ENCODE assay signal across 10 cellular contexts in genomic region chr9:97802276-97802675, GRCh38. TPM values are rescaled to one million over a fixed set of nuclear protein-coding genes. Genes with fewer than 3 reads are reported as not detected.
DNase-seq lines count a peak whose midpoint lies in the region; ATAC-seq lines count a peak whose summit lies in the region.
"Had no signal": no experiment of that assay in that cellular context is flagged by ENCODE, and none has a peak within 500 bp of the region (broad histone marks: within the 10 kb centered on the region; RNA-seq: fewer than 3 reads in every experiment).

No MANE protein-coding gene starts in this region.

- DNase-seq in CD8-positive, alpha-beta memory T cell, result no peak
- DNase-seq in amniotic stem cell (lab: John Stamatoyannopoulos, UW) (peak; percentile 24), naive B cell (no peak), mesenteric fat pad (ENCODE audit: low spot score) (no peak)
- DNase-seq in effector memory CD4-positive, alpha-beta T cell, result no peak
- DNase-seq: NCI-H2029 had no signal

- peaks cover 7% of the 10 kb centered on the region for H3K4me1 ChIP-seq in CD8-positive, alpha-beta memory T cell (ENCODE audit: insufficient read depth, low read length)
- 0 out of 2 replicates have a peak, but pooled peaks cover 4% of the 10 kb centered on the region for H3K4me1 ChIP-seq in HUES48 (ENCODE audit: control insufficient read depth, insufficient read depth, low read length)
- peaks cover 11% of the 10 kb centered on the region for H3K4me1 ChIP-seq in effector memory CD4-positive, alpha-beta T cell (ENCODE audit: control insufficient read depth, insufficient read depth, low read length, poor library complexity, severe bottlenecking)

- peaks cover 15 to 24% of the 10 kb centered on the region in 2 donors for H3K27me3 Mint-ChIP-seq in CD8-positive, alpha-beta memory T cell
- H3K27me3 Mint-ChIP-seq in naive B cell, result peaks cover 35 to 64% (median 55%) of the 10 kb centered on the region in 3 donors

- H3K4me1 Mint-ChIP-seq in CD8-positive, alpha-beta memory T cell, result peaks cover 5 to 8% (median 5%) of the 10 kb centered on the region in 3 donors
- H3K4me1 Mint-ChIP-seq in naive B cell, result peaks cover 9 to 14% (median 13%) of the 10 kb centered on the region in 3 donors

- POLR2A ChIA-PET in CD8-positive, alpha-beta memory T cell (lab: Charles Lee), result no interaction called here

- H3K36me3 Mint-ChIP-seq in CD8-positive, alpha-beta memory T cell, result no peaks in the 10 kb centered on the region
- H3K36me3 Mint-ChIP-seq in naive B cell, result no peaks in the 10 kb centered on the region

- peaks cover 2% of the 10 kb centered on the region for H3K27me3 ChIP-seq in CD8-positive, alpha-beta memory T cell (ENCODE audit: insufficient read depth, low read length, poor library complexity, severe bottlenecking)
- peaks cover 20% of the 10 kb centered on the region for H3K27me3 ChIP-seq in HUES48 (ENCODE audit: control insufficient read depth, insufficient read depth, low read length)
- peaks cover 3% of the 10 kb centered on the region for H3K27me3 ChIP-seq in effector memory CD4-positive, alpha-beta T cell (replicated peaks; ENCODE audit: control insufficient read depth, insufficient read depth, low read length, poor library complexity, severe bottlenecking)

- CTCF ChIA-PET in CD8-positive, alpha-beta memory T cell (lab: Charles Lee), result no interaction called here

- H3K27ac ChIP-seq in CD8-positive, alpha-beta memory T cell (ENCODE audit: low read depth, low read length), result no peak overlapping the region
- peak overlapping the region; percentile 12 for H3K27ac ChIP-seq in HUES48 (ENCODE audit: low read depth, low read length)
- no peak overlapping the region for H3K27ac ChIP-seq in effector memory CD4-positive, alpha-beta T cell (ENCODE audit: insufficient read depth, low read length, poor library complexity, severe bottlenecking)
- H3K27ac ChIP-seq: gastroesophageal sphincter had no signal

- no peak overlapping the region for H3K4me3 ChIP-seq in CD8-positive, alpha-beta memory T cell (ENCODE audit: low read length)
- H3K4me3 ChIP-seq in HUES48 (ENCODE audit: low read depth, low read length), result no peak overlapping the region
- no peak overlapping the region for H3K4me3 ChIP-seq in effector memory CD4-positive, alpha-beta T cell (ENCODE audit: insufficient read depth, low read depth, low read length, poor library complexity, severe bottlenecking)

- H3K9ac ChIP-seq in HUES48 (ENCODE audit: low read depth, low read length), result no peak overlapping the region

- H3K4me3 Mint-ChIP-seq in CD8-positive, alpha-beta memory T cell, result peak overlapping the region; percentile 54 to 79 (median 72)
- peak overlapping the region; percentile 65 to 93 (median 83) for H3K4me3 Mint-ChIP-seq in naive B cell

- H3K9me3 Mint-ChIP-seq in CD8-positive, alpha-beta memory T cell, result no peaks in the 10 kb centered on the region
- peaks cover 0 to 18% (median 0%) of the 10 kb centered on the region in 7 donors for H3K9me3 Mint-ChIP-seq in naive B cell

- no peak for ATAC-seq in naive B cell (ENCODE audit: low read depth in 2 of 2)
- no peak for ATAC-seq in HG02610 (IDR thresholded peaks at IDR 0.05; ENCODE audit: unreplicated experiment)
- ATAC-seq in GM21367 (IDR thresholded peaks at IDR 0.05; ENCODE audit: unreplicated experiment), result no peak
- ATAC-seq: gastroesophageal sphincter had no signal

- peak overlapping the region in 4 of 8 donors; percentile 9 to 80 (median 28) for H3K27ac Mint-ChIP-seq in CD8-positive, alpha-beta memory T cell
- H3K27ac Mint-ChIP-seq in naive B cell, result peak overlapping the region in 4 of 6 donors; percentile 40 to 99 (median 92)

- no peaks in the 10 kb centered on the region for H3K9me3 ChIP-seq in CD8-positive, alpha-beta memory T cell (ENCODE audit: low read length)
- no peaks in the 10 kb centered on the region for H3K9me3 ChIP-seq in HUES48 (ENCODE audit: control insufficient read depth, insufficient read depth, low read length)
- no peaks in the 10 kb centered on the region for H3K9me3 ChIP-seq in effector memory CD4-positive, alpha-beta T cell (ENCODE audit: control insufficient read depth, low read length)
- H3K9me3 ChIP-seq: gastroesophageal sphincter had no signal

- no peaks in the 10 kb centered on the region for H3K36me3 ChIP-seq in CD8-positive, alpha-beta memory T cell (ENCODE audit: insufficient read depth, low read length)
- no peaks in the 10 kb centered on the region for H3K36me3 ChIP-seq in HUES48 (ENCODE audit: control insufficient read depth, insufficient read depth, low read length)
- no peaks in the 10 kb centered on the region for H3K36me3 ChIP-seq in effector memory CD4-positive, alpha-beta T cell (ENCODE audit: control insufficient read depth, insufficient read depth, low read length)
- H3K36me3 ChIP-seq: gastroesophageal sphincter had no signal

RNA-seq across cellular contexts. Expression of gene FOXE1, which starts 50.8 kb away (rescaled TPM):
- total RNA-seq in CD8-positive, alpha-beta memory T cell, result under 1 TPM in 1 of 2 experiments, not detected in 1; 0.07 TPM
- not detected for polyA plus RNA-seq in CD8-positive, alpha-beta memory T cell
- polyA plus RNA-seq in naive B cell (ENCODE audit: low read depth in 6 of 6), result not detected
- not detected for total RNA-seq in mesenteric fat pad
